In genomic region chr1:1210726-1211540, GRCh38 we compare ENCODE assay signal across 14 cellular contexts. TPM values are rescaled to one million over a fixed set of nuclear protein-coding genes. Genes with fewer than 3 reads are reported as not detected.
DNase-seq lines count a peak whose midpoint lies in the region; ATAC-seq and TF ChIP-seq lines count a peak whose summit lies in the region.
"Had no signal": no experiment of that assay in that cellular context is flagged by ENCODE, and none has a peak within 500 bp of the region (broad histone marks: within the 10 kb centered on the region; RNA-seq: fewer than 3 reads in every experiment).

No MANE protein-coding gene starts in this region.

- no peak overlapping the region for H3K4me3 ChIP-seq in mesenchymal stem cell (ENCODE audit: insufficient read depth in 1 of 2, low read depth in 1 of 2, low read length in 2 of 2)
- H3K4me3 ChIP-seq: ascending aorta, ovary had no signal

- H2BK12ac ChIP-seq in mesenchymal stem cell (ENCODE audit: low read length in 2 of 2) = no peak overlapping the region

- no peak overlapping the region for H3K4me2 ChIP-seq in mesenchymal stem cell (ENCODE audit: low read length, poor library complexity, severe bottlenecking)

- H4K91ac ChIP-seq in mesenchymal stem cell (ENCODE audit: low read length) = no peak overlapping the region

- no peak overlapping the region for H3K4ac ChIP-seq in mesenchymal stem cell (ENCODE audit: low read depth in 1 of 2, low read length in 2 of 2)

- 94% methylated on average over 30 of the region's 31 CpGs for WGBS in mesenchymal stem cell

- H4K8ac ChIP-seq in mesenchymal stem cell (ENCODE audit: low read length) = no peak overlapping the region

- H3K27ac ChIP-seq in mesenchymal stem cell (ENCODE audit: low read length, poor library complexity, severe bottlenecking) = no peak overlapping the region
- H3K27ac ChIP-seq: ascending aorta, ovary had no signal

- H3K36me3 ChIP-seq in mesenchymal stem cell (ENCODE audit: control insufficient read depth in 1 of 2, insufficient read depth in 2 of 2, low read depth in 1 of 2, low read length in 2 of 2) = peaks cover 3 to 15% of the 10 kb centered on the region in 2 experiments
- H3K36me3 ChIP-seq: ovary had no signal

- H3K9me3 Mint-ChIP-seq in natural killer cell = no peaks in the 10 kb centered on the region
- no peaks in the 10 kb centered on the region for H3K9me3 Mint-ChIP-seq in natural killer cell treated with Interleukin-12 subunit alpha and Interleukin-12 subunit beta and Interleukin-15 and Interleukin-18, amount 100 ng/mL, for 72 hours
- no peaks in the 10 kb centered on the region for H3K9me3 Mint-ChIP-seq in activated naive CD8-positive, alpha-beta T cell treated with anti-CD3 and anti-CD28 coated beads, Interleukin-2, amount 10 ng/mL, durations not matched to agents 7 days and 5 days
- H3K9me3 Mint-ChIP-seq in stimulated activated naive CD8-positive, alpha-beta T cell treated with anti-CD3 and anti-CD28 coated beads, Interleukin-15, amount 100 ng/mL, for 72 hours = no peaks in the 10 kb centered on the region

- no peaks in the 10 kb centered on the region for H3K36me3 Mint-ChIP-seq in natural killer cell
- no peaks in the 10 kb centered on the region for H3K36me3 Mint-ChIP-seq in natural killer cell treated with Interleukin-12 subunit alpha and Interleukin-12 subunit beta and Interleukin-15 and Interleukin-18, amount 100 ng/mL, for 72 hours
- H3K36me3 Mint-ChIP-seq in activated naive CD8-positive, alpha-beta T cell treated with anti-CD3 and anti-CD28 coated beads, Interleukin-2, amount 10 ng/mL, durations not matched to agents 7 days and 5 days = no peaks in the 10 kb centered on the region

- H3K79me1 ChIP-seq in mesenchymal stem cell (replicated peaks; ENCODE audit: low read length, poor library complexity, severe bottlenecking) = peaks cover 6% of the 10 kb centered on the region

- H3K18ac ChIP-seq in mesenchymal stem cell (ENCODE audit: low read depth in 1 of 2, low read length in 2 of 2) = no peak overlapping the region

- H3K4me1 Mint-ChIP-seq in natural killer cell = peaks cover 15 to 60% of the 10 kb centered on the region in 2 donors
- peaks cover 21 to 34% of the 10 kb centered on the region in 2 donors for H3K4me1 Mint-ChIP-seq in natural killer cell treated with Interleukin-12 subunit alpha and Interleukin-12 subunit beta and Interleukin-15 and Interleukin-18, amount 100 ng/mL, for 72 hours (ENCODE audit: low read depth in 2 of 2)
- peaks cover 15% of the 10 kb centered on the region for H3K4me1 Mint-ChIP-seq in activated naive CD8-positive, alpha-beta T cell treated with anti-CD3 and anti-CD28 coated beads, Interleukin-2, amount 10 ng/mL, durations not matched to agents 7 days and 5 days
- peaks cover 76% of the 10 kb centered on the region for H3K4me1 Mint-ChIP-seq in stimulated activated naive CD8-positive, alpha-beta T cell treated with anti-CD3 and anti-CD28 coated beads, Interleukin-15, amount 100 ng/mL, for 72 hours

- peak overlapping the region; percentile 40 for H3K4me3 Mint-ChIP-seq in natural killer cell
- no peak overlapping the region for H3K4me3 Mint-ChIP-seq in natural killer cell treated with Interleukin-12 subunit alpha and Interleukin-12 subunit beta and Interleukin-15 and Interleukin-18, amount 100 ng/mL, for 72 hours
- H3K4me3 Mint-ChIP-seq in activated naive CD8-positive, alpha-beta T cell treated with anti-CD3 and anti-CD28 coated beads, Interleukin-2, amount 10 ng/mL, durations not matched to agents 7 days and 5 days = no peak overlapping the region
- peak overlapping the region; percentile 62 to 67 for H3K4me3 Mint-ChIP-seq in stimulated activated naive CD8-positive, alpha-beta T cell treated with anti-CD3 and anti-CD28 coated beads, Interleukin-15, amount 100 ng/mL, for 72 hours

- no peak overlapping the region for H2AK5ac ChIP-seq in mesenchymal stem cell (ENCODE audit: low read length, severe bottlenecking)

- peaks cover 0 to 21% of the 10 kb centered on the region in 2 experiments for H3K27me3 ChIP-seq in mesenchymal stem cell (ENCODE audit: control insufficient read depth in 1 of 2, insufficient read depth in 1 of 2, low read length in 2 of 2)

- no peak for ATAC-seq in natural killer cell
- ATAC-seq in natural killer cell treated with Interleukin-12 subunit alpha and Interleukin-12 subunit beta and Interleukin-15 and Interleukin-18, amount 100 ng/mL, for 72 hours = no peak
- ATAC-seq in activated naive CD8-positive, alpha-beta T cell treated with anti-CD3 and anti-CD28 coated beads, Interleukin-2, amount 10 ng/mL, durations not matched to agents 7 days and 5 days (ENCODE audit: low read depth) = no peak
- ATAC-seq in stimulated activated naive CD8-positive, alpha-beta T cell treated with anti-CD3 and anti-CD28 coated beads, Interleukin-15, amount 100 ng/mL, for 72 hours = no peak

- peak overlapping the region; percentile 66 to 98 for H3K27ac Mint-ChIP-seq in natural killer cell
- peak overlapping the region in 1 of 2 donors; percentile 33 for H3K27ac Mint-ChIP-seq in natural killer cell treated with Interleukin-12 subunit alpha and Interleukin-12 subunit beta and Interleukin-15 and Interleukin-18, amount 100 ng/mL, for 72 hours
- no peak overlapping the region for H3K27ac Mint-ChIP-seq in activated naive CD8-positive, alpha-beta T cell treated with anti-CD3 and anti-CD28 coated beads, Interleukin-2, amount 10 ng/mL, durations not matched to agents 7 days and 5 days
- H3K27ac Mint-ChIP-seq in stimulated activated naive CD8-positive, alpha-beta T cell treated with anti-CD3 and anti-CD28 coated beads, Interleukin-15, amount 100 ng/mL, for 72 hours = peak overlapping the region in 1 of 2 donors; percentile 76

- no peaks in the 10 kb centered on the region for H3K9me3 ChIP-seq in mesenchymal stem cell (ENCODE audit: control insufficient read depth, low read length)
- H3K9me3 ChIP-seq: ascending aorta, ovary had no signal

- H3K4me1 ChIP-seq in mesenchymal stem cell (ENCODE audit: control insufficient read depth, insufficient read depth, low read depth, low read length) = peaks cover 67% of the 10 kb centered on the region

- H2AFZ ChIP-seq in mesenchymal stem cell (ENCODE audit: low read depth, low read length) = no peak overlapping the region

- peak; percentile 17 for DNase-seq in natural killer cell
- DNase-seq in natural killer cell treated with Interleukin-12 subunit alpha and Interleukin-12 subunit beta and Interleukin-15 and Interleukin-18, amount 100 ng/mL, for 72 hours (ENCODE audit: low spot score) = no peak
- DNase-seq in activated naive CD8-positive, alpha-beta T cell treated with anti-CD3 and anti-CD28 coated beads, Interleukin-2, amount 10 ng/mL, durations not matched to agents 7 days and 5 days = peak; percentile 37
- DNase-seq in stimulated activated naive CD8-positive, alpha-beta T cell treated with anti-CD3 and anti-CD28 coated beads, Interleukin-15, amount 100 ng/mL, for 72 hours = no peak
- DNase-seq in mesenchymal stem cell = no peak
- no peak for DNase-seq in NCI-H1092 treated with DMSO at 0.1 percent for 48 hours (lab: John Stamatoyannopoulos, UW)
- DNase-seq: activated CD4-positive, CD25-positive, alpha-beta regulatory T cell treated with anti-CD3 and anti-CD28 coated beads, Interleukin-2, amount 50 U/mL, for 72 hours; AML-193; effector CD4-positive, alpha-beta T cell; NCI-H1105 treated with DMSO at 0.1 percent for 48 hours; NCI-H774 had no signal

- H2BK15ac ChIP-seq in mesenchymal stem cell (ENCODE audit: low read depth, poor library complexity, severe bottlenecking) = no peak overlapping the region

- no peak overlapping the region for H3K9ac ChIP-seq in mesenchymal stem cell (ENCODE audit: low read length)

- no peak overlapping the region for H3K23ac ChIP-seq in mesenchymal stem cell (ENCODE audit: low read length in 2 of 2)

- H3K14ac ChIP-seq in mesenchymal stem cell (ENCODE audit: low read length in 2 of 2) = no peak overlapping the region

- H2BK5ac ChIP-seq in mesenchymal stem cell (ENCODE audit: low read depth, low read length, poor library complexity, severe bottlenecking) = no peak overlapping the region

- intact Hi-C loops in natural killer cell (cut with micrococcal nuclease) = no loop called here

- POLR2A ChIA-PET in activated naive CD8-positive, alpha-beta T cell treated with anti-CD3 and anti-CD28 coated beads, Interleukin-2, amount 10 ng/mL, durations not matched to agents 7 days and 5 days (lab: Charles Lee) = no interaction called here

- H2BK120ac ChIP-seq in mesenchymal stem cell (ENCODE audit: low read depth, low read length) = no peak overlapping the region

- H3K27me3 Mint-ChIP-seq in natural killer cell (ENCODE audit: low read depth in 2 of 2) = no peaks in the 10 kb centered on the region
- no peaks in the 10 kb centered on the region for H3K27me3 Mint-ChIP-seq in natural killer cell treated with Interleukin-12 subunit alpha and Interleukin-12 subunit beta and Interleukin-15 and Interleukin-18, amount 100 ng/mL, for 72 hours
- peaks cover 2% of the 10 kb centered on the region for H3K27me3 Mint-ChIP-seq in activated naive CD8-positive, alpha-beta T cell treated with anti-CD3 and anti-CD28 coated beads, Interleukin-2, amount 10 ng/mL, durations not matched to agents 7 days and 5 days
- H3K27me3 Mint-ChIP-seq in stimulated activated naive CD8-positive, alpha-beta T cell treated with anti-CD3 and anti-CD28 coated beads, Interleukin-15, amount 100 ng/mL, for 72 hours = no peaks in the 10 kb centered on the region

- TF ChIP-seq CTCF in natural killer cell (IDR thresholded peaks at IDR 0.05) = no peak

RNA-seq across cellular contexts. Expression of gene TNFRSF4, which starts 3.0 kb away (rescaled TPM):
- 10 to 100 TPM; 14.3 to 26.5 (median 15.7) TPM for total RNA-seq in natural killer cell
- 100 to 1,000 TPM in 1 of 2 donors, 10 to 100 TPM in 1; 56.8 to 305 TPM for total RNA-seq in natural killer cell treated with Interleukin-12 subunit alpha and Interleukin-12 subunit beta and Interleukin-15 and Interleukin-18, amount 100 ng/mL, for 72 hours
- total RNA-seq in activated naive CD8-positive, alpha-beta T cell treated with anti-CD3 and anti-CD28 coated beads, Interleukin-2, amount 10 ng/mL, durations not matched to agents 7 days and 5 days = 1 to 10 TPM; 2.4 to 3.1 TPM
- 0.04 TPM for polyA plus RNA-seq in mesenchymal stem cell (2013, experiment 1 of 2)
- 0.05 TPM for polyA plus RNA-seq in mesenchymal stem cell (2013, experiment 2 of 2)
- total RNA-seq: SK-MEL-5 had no signal

RNA-seq across cellular contexts. Expression of gene TNFRSF18, which starts 4.5 kb away (rescaled TPM):
- total RNA-seq in natural killer cell = 10 to 100 TPM; 40.3 to 81.9 (median 54.7) TPM
- 100 to 1,000 TPM; 295 to 591 TPM for total RNA-seq in natural killer cell treated with Interleukin-12 subunit alpha and Interleukin-12 subunit beta and Interleukin-15 and Interleukin-18, amount 100 ng/mL, for 72 hours
- total RNA-seq in activated naive CD8-positive, alpha-beta T cell treated with anti-CD3 and anti-CD28 coated beads, Interleukin-2, amount 10 ng/mL, durations not matched to agents 7 days and 5 days = 10 to 100 TPM; 11.4 to 15.0 TPM
- not detected for polyA plus RNA-seq in mesenchymal stem cell (2013, experiment 1 of 2)
- polyA plus RNA-seq in mesenchymal stem cell (2013, experiment 2 of 2) = not detected
- total RNA-seq: ascending aorta, SK-MEL-5 had no signal

RNA-seq across cellular contexts. Expression of gene SDF4, which starts 20.9 kb away (rescaled TPM):
- total RNA-seq in natural killer cell = 100 to 1,000 TPM; 176 to 211 (median 184) TPM
- 100 to 1,000 TPM; 243 to 251 TPM for total RNA-seq in natural killer cell treated with Interleukin-12 subunit alpha and Interleukin-12 subunit beta and Interleukin-15 and Interleukin-18, amount 100 ng/mL, for 72 hours
- 100 to 1,000 TPM in 1 of 2 experiments, 10 to 100 TPM in 1; 99.1 to 103 TPM for total RNA-seq in activated naive CD8-positive, alpha-beta T cell treated with anti-CD3 and anti-CD28 coated beads, Interleukin-2, amount 10 ng/mL, durations not matched to agents 7 days and 5 days
- polyA plus RNA-seq in mesenchymal stem cell (2013, experiment 1 of 2) = 239 TPM
- polyA plus RNA-seq in mesenchymal stem cell (2013, experiment 2 of 2) = 241 TPM

RNA-seq across cellular contexts. Expression of gene B3GALT6, which starts 21.1 kb away (rescaled TPM):
- 10 to 100 TPM; 13.7 to 16.5 (median 16.3) TPM for total RNA-seq in natural killer cell
- total RNA-seq in natural killer cell treated with Interleukin-12 subunit alpha and Interleukin-12 subunit beta and Interleukin-15 and Interleukin-18, amount 100 ng/mL, for 72 hours = 10 to 100 TPM; 23.8 to 28.1 TPM
- 10 to 100 TPM; 19.1 to 19.6 TPM for total RNA-seq in activated naive CD8-positive, alpha-beta T cell treated with anti-CD3 and anti-CD28 coated beads, Interleukin-2, amount 10 ng/mL, durations not matched to agents 7 days and 5 days
- 24.3 TPM for polyA plus RNA-seq in mesenchymal stem cell (2013, experiment 1 of 2)
- polyA plus RNA-seq in mesenchymal stem cell (2013, experiment 2 of 2) = 24.2 TPM

RNA-seq across cellular contexts. Expression of gene C1QTNF12, which starts 35.6 kb away (rescaled TPM):
- total RNA-seq in natural killer cell = 1 to 10 TPM; 2.6 to 4.1 (median 4.1) TPM
- total RNA-seq in natural killer cell treated with Interleukin-12 subunit alpha and Interleukin-12 subunit beta and Interleukin-15 and Interleukin-18, amount 100 ng/mL, for 72 hours = 1 to 10 TPM; 5.2 to 5.6 TPM
- 1 to 10 TPM; 2.2 to 4.4 TPM for total RNA-seq in activated naive CD8-positive, alpha-beta T cell treated with anti-CD3 and anti-CD28 coated beads, Interleukin-2, amount 10 ng/mL, durations not matched to agents 7 days and 5 days
- polyA plus RNA-seq in mesenchymal stem cell (2013, experiment 1 of 2) = 1.2 TPM
- polyA plus RNA-seq in mesenchymal stem cell (2013, experiment 2 of 2) = 0.89 TPM
- total RNA-seq: ascending aorta, SK-MEL-5 had no signal

Comparison
In these comparisons a context has a peak if more than half of its experiments do, and no peak if none do; other contexts are left out.
1. DNase-seq: peak in natural killer cell (single experiment) and activated naive CD8-positive, alpha-beta T cell treated with anti-CD3 and anti-CD28 coated beads, Interleukin-2, amount 10 ng/mL, durations not matched to agents 7 days and 5 days (single experiment); none in natural killer cell treated with Interleukin-12 subunit alpha and Interleukin-12 subunit beta and Interleukin-15 and Interleukin-18, amount 100 ng/mL, for 72 hours (single experiment), stimulated activated naive CD8-positive, alpha-beta T cell treated with anti-CD3 and anti-CD28 coated beads, Interleukin-15, amount 100 ng/mL, for 72 hours (0 of 2), mesenchymal stem cell (single experiment) and NCI-H1092 treated with DMSO at 0.1 percent for 48 hours (single experiment).
2. H3K4me3 Mint-ChIP-seq: peak in natural killer cell (single experiment) and stimulated activated naive CD8-positive, alpha-beta T cell treated with anti-CD3 and anti-CD28 coated beads, Interleukin-15, amount 100 ng/mL, for 72 hours (2 of 2); none in natural killer cell treated with Interleukin-12 subunit alpha and Interleukin-12 subunit beta and Interleukin-15 and Interleukin-18, amount 100 ng/mL, for 72 hours (single experiment) and activated naive CD8-positive, alpha-beta T cell treated with anti-CD3 and anti-CD28 coated beads, Interleukin-2, amount 10 ng/mL, durations not matched to agents 7 days and 5 days (single experiment).